In the genomic region with DNA sequence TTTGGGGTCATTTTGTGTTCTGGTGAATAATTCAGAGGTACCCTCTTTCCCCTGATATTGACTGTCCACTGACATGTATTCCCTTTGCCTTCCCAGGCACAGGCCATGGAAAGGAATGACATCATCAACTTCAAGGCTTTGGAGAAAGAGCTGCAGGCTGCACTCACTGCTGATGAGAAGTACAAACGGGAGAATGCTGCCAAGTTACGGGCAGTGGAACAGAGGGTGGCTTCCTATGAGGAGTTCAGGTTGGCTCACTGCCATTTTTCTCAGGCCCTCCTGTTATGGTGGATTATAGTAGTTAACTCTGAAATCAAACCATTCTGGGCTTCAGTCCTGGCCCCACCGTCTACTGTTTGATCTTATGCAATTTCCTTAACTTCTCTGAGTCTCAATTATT, we compare ENCODE assay signal across 8 cellular contexts. TPM values are rescaled to one million over a fixed set of nuclear protein-coding genes. Genes with fewer than 3 reads are reported as not detected.
DNase-seq lines count a peak whose midpoint lies in the region; ATAC-seq and TF ChIP-seq lines count a peak whose summit lies in the region.

No MANE protein-coding gene starts in this region.

- CTCF ChIA-PET in PC-3 (lab: Charles Lee): interaction anchor here (0.6 to 0.9 kb wide), 2 partner anchors 119 to 120 kb away, joined by 3 to 4 read pairs; no protein-coding TSS in a partner anchor

- H3K9ac ChIP-seq in PC-3 (ENCODE audit: low read length): 0 out of 2 replicates have a peak overlapping the region, but pooled peaks have one; percentile 1
- H3K9ac ChIP-seq in rectal smooth muscle tissue (ENCODE audit: low read length): no peak overlapping the region

- BruUV-seq in PC-3 (replicated peaks; lab: Mats Ljungman, UMichigan): no TSS peak

- POLR2A ChIA-PET in PC-3 (lab: Charles Lee; ENCODE audit: unreplicated experiment): no interaction called here

- H3K27me3 ChIP-seq in PC-3 (ENCODE audit: low read length) (no peaks in the 10 kb centered on the region), rectal smooth muscle tissue (ENCODE audit: control insufficient read depth, insufficient read depth, low read length) (no peaks in the 10 kb centered on the region)

- ATAC-seq in PC-3 (peak; percentile 37), GM19395 (IDR thresholded peaks at IDR 0.05; ENCODE audit: unreplicated experiment) (no peak)

- no peaks in the 10 kb centered on the region for H3K9me3 ChIP-seq in PC-3 (ENCODE audit: low read length)

- no peak overlapping the region; the same call in 1 of the 2 replicates for H3K4me3 ChIP-seq in PC-3 (ENCODE audit: low read length)
- no peak overlapping the region for H3K4me3 ChIP-seq in rectal smooth muscle tissue (ENCODE audit: low read length)

- peak overlapping the region; percentile 63 for H3K27ac ChIP-seq in PC-3 (ENCODE audit: low read length)
- H3K27ac ChIP-seq in rectal smooth muscle tissue (ENCODE audit: low read depth, low read length): peak overlapping the region; percentile 68

- no peaks in the 10 kb centered on the region for H3K9me2 ChIP-seq in PC-3 (replicated peaks; ENCODE audit: low read length)

- peaks cover 8% of the 10 kb centered on the region; the same call in 1 of the 2 replicates for H4K20me1 ChIP-seq in PC-3 (ENCODE audit: low read length)

- H3K4me1 ChIP-seq in PC-3 (ENCODE audit: insufficient read depth, low read length): peaks cover 41% of the 10 kb centered on the region
- peaks cover 8% of the 10 kb centered on the region for H3K4me1 ChIP-seq in rectal smooth muscle tissue (ENCODE audit: control insufficient read depth, insufficient read depth, low read length)

- H2AFZ ChIP-seq in PC-3 (ENCODE audit: low read length): no peak overlapping the region

- H3K79me2 ChIP-seq in PC-3 (ENCODE audit: low read length): peaks cover 33% of the 10 kb centered on the region

- H3K36me3 ChIP-seq in PC-3 (ENCODE audit: low read depth, low read length): peaks cover 3% of the 10 kb centered on the region
- no peaks in the 10 kb centered on the region for H3K36me3 ChIP-seq in rectal smooth muscle tissue (ENCODE audit: control insufficient read depth, insufficient read depth, low read length)

- DNase-seq in Daoy (ENCODE audit: low read depth) (peak; percentile 90), PC-3 (peak; percentile 76), dermis microvascular lymphatic vessel endothelial cell (ENCODE audit: low read depth in 2 of 2) (peak; percentile 55 to 95), NCI-H526 treated with DMSO at 0.1 percent for 48 hours (lab: John Stamatoyannopoulos, UW) (no peak)
- DNase-seq in activated CD4-positive, alpha-beta T cell treated with anti-CD3 and anti-CD28 coated beads for 48 hours: no peak
- DNase-seq in stimulated activated CD4-positive, alpha-beta T cell treated with anti-CD3 and anti-CD28 coated beads, Interleukin-15, amount 100 ng/mL, for 24 hours: no peak

- no peak for TF ChIP-seq CTCF in PC-3 (conservative IDR thresholded peaks at IDR 0.05; ENCODE audit: low read depth, low read length)

- intact Hi-C loops in PC-3 (cut with micrococcal nuclease): loop anchor here (2.0 to 5.0 kb wide), 2 partner anchors 40 to 121 kb away; no protein-coding TSS in a partner anchor

- peak overlapping the region; percentile 89 for H3K4me2 ChIP-seq in PC-3 (ENCODE audit: low read length)

- H3F3A ChIP-seq in PC-3 (ENCODE audit: low read length, unreplicated experiment): peaks cover 4% of the 10 kb centered on the region

RNA-seq across cellular contexts. Expression of gene EFTUD2, which starts 1.6 kb away (rescaled TPM):
- total RNA-seq in Daoy (2014; rRNA removed; shearing (Covaris generic)): 176 and 293 TPM in 2 replicates
- total RNA-seq in PC-3 (2014; rRNA removed): 227 and 292 TPM in 2 replicates
- 145 and 156 TPM in 2 replicates for total RNA-seq in dermis microvascular lymphatic vessel endothelial cell

RNA-seq across cellular contexts. Expression of gene GFAP, which starts 14.4 kb away (rescaled TPM):
- total RNA-seq in Daoy (2014; rRNA removed; shearing (Covaris generic)): 2.4 TPM in 1 of 2 replicates, not detected in the other
- 0.29 and 0.46 TPM in 2 replicates for total RNA-seq in PC-3 (2014; rRNA removed)
- 0.13 TPM in 1 of 2 replicates, not detected in the other for total RNA-seq in dermis microvascular lymphatic vessel endothelial cell

RNA-seq across cellular contexts. Expression of gene KIF18B, which starts 46.7 kb away (rescaled TPM):
- total RNA-seq in Daoy (2014; rRNA removed; shearing (Covaris generic)): 4.9 and 8.4 TPM in 2 replicates
- total RNA-seq in PC-3 (2014; rRNA removed) (25.0 and 28.5 TPM in 2 replicates), dermis microvascular lymphatic vessel endothelial cell (1.4 and 2.3 TPM in 2 replicates)

RNA-seq across cellular contexts. Expression of gene HIGD1B, which starts 53.2 kb away (rescaled TPM):
- not detected in 2 replicates for total RNA-seq in Daoy (2014; rRNA removed; shearing (Covaris generic))
- total RNA-seq in PC-3 (2014; rRNA removed) (not detected in 2 replicates), dermis microvascular lymphatic vessel endothelial cell (not detected in 2 replicates)

Comparison
In these comparisons a context has a peak if more than half of its experiments do, and no peak if none do; other contexts are left out.
1. DNase-seq: peak in Daoy (single experiment), PC-3 (single experiment) and dermis microvascular lymphatic vessel endothelial cell (2 of 2); none in activated CD4-positive, alpha-beta T cell treated with anti-CD3 and anti-CD28 coated beads for 48 hours (single experiment), NCI-H526 treated with DMSO at 0.1 percent for 48 hours (single experiment) and stimulated activated CD4-positive, alpha-beta T cell treated with anti-CD3 and anti-CD28 coated beads, Interleukin-15, amount 100 ng/mL, for 24 hours (single experiment).